ENCODE assay signal across 12 cellular contexts in the genomic region with DNA sequence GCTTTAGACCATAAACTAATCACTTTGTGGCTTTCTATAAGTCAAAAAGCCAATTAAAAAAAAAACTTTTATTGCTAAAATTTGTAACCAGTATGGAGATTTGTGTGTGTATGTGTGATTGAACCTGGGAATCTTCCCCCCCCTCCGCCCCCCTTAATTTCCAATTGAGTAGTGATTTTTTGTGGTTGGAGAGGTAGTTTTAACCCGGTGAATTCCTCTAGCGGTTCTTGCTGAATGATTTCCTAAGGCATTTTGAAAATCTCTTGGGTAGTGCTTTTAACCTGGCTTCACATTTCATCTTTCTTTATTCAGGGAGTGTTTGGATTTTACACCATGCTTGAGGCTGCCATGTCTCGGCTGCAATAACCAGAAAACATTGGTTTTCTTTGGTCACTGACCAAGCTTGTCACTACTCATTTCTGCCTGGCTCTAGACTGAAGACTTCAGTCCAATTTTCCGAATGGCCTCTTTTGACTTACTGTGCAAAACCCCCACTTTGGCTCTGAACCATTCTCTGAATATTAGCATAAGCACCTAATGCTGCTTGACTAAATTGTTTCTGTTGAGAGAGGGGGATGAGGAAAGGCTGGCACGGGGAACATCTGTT. TPM values are rescaled to one million over a fixed set of nuclear protein-coding genes. Genes with fewer than 3 reads are reported as not detected.
DNase-seq lines count a peak whose midpoint lies in the region; ATAC-seq and TF ChIP-seq lines count a peak whose summit lies in the region.
"Had no signal": no experiment of that assay in that cellular context is flagged by ENCODE, and none has a peak within 500 bp of the region (broad histone marks: within the 10 kb centered on the region; RNA-seq: fewer than 3 reads in every experiment).

No MANE protein-coding gene starts in this region.

- H3K4me1 ChIP-seq in cardiac muscle cell (ENCODE audit: low read depth) = peaks cover 35% of the 10 kb centered on the region
- peaks cover 30% of the 10 kb centered on the region for H3K4me1 ChIP-seq in left ventricle myocardium inferior

- TF ChIP-seq CTCF in cardiac muscle cell (IDR thresholded peaks at IDR 0.05; ENCODE audit: low read depth, low read length) = no peak
- TF ChIP-seq CTCF in left ventricle myocardium inferior (IDR thresholded peaks at IDR 0.05; ENCODE audit: borderline replicate concordance) = no peak
- TF ChIP-seq CTCF in RWPE1 (conservative IDR thresholded peaks at IDR 0.05; ENCODE audit: low read depth) = no peak

- H3K36me3 ChIP-seq in cardiac muscle cell = no peaks in the 10 kb centered on the region
- H3K36me3 ChIP-seq in left ventricle myocardium inferior = no peaks in the 10 kb centered on the region

- H3K27me3 ChIP-seq in cardiac muscle cell (no peaks in the 10 kb centered on the region), left ventricle myocardium inferior (ENCODE audit: low read depth) (no peaks in the 10 kb centered on the region)

- H3K9me3 ChIP-seq in cardiac muscle cell (ENCODE audit: low read depth) (no peaks in the 10 kb centered on the region), left ventricle myocardium inferior (replicated peaks) (no peaks in the 10 kb centered on the region)

- POLR2A ChIA-PET in RWPE1 (lab: Yijun Ruan, JAX; ENCODE audit: low non-redundant PET) = no interaction called here

- CTCF ChIA-PET in RWPE1 (lab: Yijun Ruan, JAX) = no interaction called here

- intact Hi-C loops in left ventricle myocardium inferior (cut with micrococcal nuclease) = no loop called here
- intact Hi-C loops in left cardiac atrium (cut with DNase I) = no loop called here

- H3K27ac ChIP-seq in cardiac muscle cell (peak overlapping the region; percentile 64), left ventricle myocardium inferior (replicated peaks) (no peak overlapping the region), RWPE1 (no peak overlapping the region)

- peak; percentile 13; the same call in 2 of the 3 replicates for ATAC-seq in SK-N-SH treated with all-trans-retinoic acid at 6 μM for 48 hours
- peak; percentile 50 for ATAC-seq in left cardiac atrium
- ATAC-seq: HepG2 had no signal

- DNase-seq in cardiac muscle cell (ENCODE audit: low read depth in 1 of 2, low spot score in 1 of 2) (no peak), left ventricle myocardium inferior (no peak), left cardiac atrium (no peak), RWPE1 (ENCODE audit: low spot score) (no peak), SKM-1 treated with dmso at 0.1 percent for 144 hours (lab: John Stamatoyannopoulos, UW; ENCODE audit: unreplicated experiment) (no peak), HuH-7.5 (ENCODE audit: low spot score) (no peak)
- DNase-seq: DND-41; effector CD8-positive, alpha-beta T cell; NCI-H526; RPMI8226 had no signal

- H3K4me3 ChIP-seq in cardiac muscle cell (no peak overlapping the region), left ventricle myocardium inferior (no peak overlapping the region)

TF ChIP-seq in SK-N-SH treated with all-trans-retinoic acid at 6 μM for 48 hours, 23 proteins besides CTCF, POLR2A, EP300 and RAD21:
- TF ChIP-seq RARB (CRISPR knock-in tag; IDR thresholded peaks at IDR 0.05) (no peak), ZNF70 (CRISPR knock-in tag; IDR thresholded peaks at IDR 0.05) (no peak), ZFP3 (CRISPR knock-in tag; IDR thresholded peaks at IDR 0.05) (no peak), ESRRG (CRISPR knock-in tag; IDR thresholded peaks at IDR 0.05) (no peak), TOX (CRISPR knock-in tag; IDR thresholded peaks at IDR 0.05; ENCODE audit: borderline replicate concordance) (no peak), ZFP30 (CRISPR knock-in tag; IDR thresholded peaks at IDR 0.05) (no peak), BACH2 (CRISPR knock-in tag; IDR thresholded peaks at IDR 0.05; ENCODE audit: borderline replicate concordance) (no peak), ZNF565 (CRISPR knock-in tag; conservative IDR thresholded peaks at IDR 0.05; ENCODE audit: low read depth) (no peak), ZNF8 (CRISPR knock-in tag; IDR thresholded peaks at IDR 0.05) (no peak), TCF4 (CRISPR knock-in tag; IDR thresholded peaks at IDR 0.05; ENCODE audit: borderline replicate concordance) (no peak)
- TF ChIP-seq, protein P1, sequence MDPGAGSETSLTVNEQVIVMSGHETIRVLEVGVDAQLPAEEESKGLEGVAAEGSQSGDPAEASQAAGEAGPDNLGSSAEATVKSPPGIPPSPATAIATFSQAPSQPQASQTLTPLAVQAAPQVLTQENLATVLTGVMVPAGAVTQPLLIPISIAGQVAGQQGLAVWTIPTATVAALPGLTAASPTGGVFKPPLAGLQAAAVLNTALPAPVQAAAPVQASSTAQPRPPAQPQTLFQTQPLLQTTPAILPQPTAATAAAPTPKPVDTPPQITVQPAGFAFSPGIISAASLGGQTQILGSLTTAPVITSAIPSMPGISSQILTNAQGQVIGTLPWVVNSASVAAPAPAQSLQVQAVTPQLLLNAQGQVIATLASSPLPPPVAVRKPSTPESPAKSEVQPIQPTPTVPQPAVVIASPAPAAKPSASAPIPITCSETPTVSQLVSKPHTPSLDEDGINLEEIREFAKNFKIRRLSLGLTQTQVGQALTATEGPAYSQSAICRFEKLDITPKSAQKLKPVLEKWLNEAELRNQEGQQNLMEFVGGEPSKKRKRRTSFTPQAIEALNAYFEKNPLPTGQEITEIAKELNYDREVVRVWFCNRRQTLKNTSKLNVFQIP (CRISPR knock-in tag; IDR thresholded peaks at IDR 0.05; ENCODE audit: borderline replicate concordance, low read depth) = no peak

RNA-seq across cellular contexts. Expression of a gene that starts 35.6 kb away (rescaled TPM):
- total RNA-seq in cardiac muscle cell = 10.3 and 11.4 TPM in 2 replicates
- 2.4 and 3.1 TPM in 2 replicates for polyA plus RNA-seq in cardiac muscle cell
- total RNA-seq in left ventricle myocardium inferior = 5.6 TPM
- 1 to 10 TPM; 6.4 to 7.7 TPM for total RNA-seq in left cardiac atrium
